ENCODE assay signal across 1 cellular context in the genomic region with DNA sequence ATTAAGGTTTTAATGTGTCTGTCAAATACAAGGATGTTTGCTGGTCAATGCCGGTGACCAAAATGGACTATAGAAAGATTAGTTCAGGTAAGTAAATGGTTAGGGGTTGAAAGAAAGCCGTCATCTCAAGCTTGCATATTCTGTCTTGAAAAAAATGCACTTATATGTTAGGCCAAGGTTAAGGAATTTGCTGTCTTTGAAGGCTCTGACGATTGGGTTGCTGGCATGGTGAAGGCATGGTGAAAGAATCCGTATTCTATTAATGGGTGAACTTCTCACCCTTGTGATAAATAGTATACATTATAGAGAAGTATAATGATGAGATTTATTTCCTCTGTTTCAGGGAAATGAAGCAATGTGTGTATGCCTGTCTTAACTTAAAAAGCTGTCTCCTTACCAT.
TF ChIP-seq lines count a peak whose summit lies in the region.

No MANE protein-coding gene starts in this region.

TF ChIP-seq in GM23338, 12 proteins besides CTCF, POLR2A, EP300 and RAD21:
- no peak for TF ChIP-seq ETS1 (IDR thresholded peaks at IDR 0.05)
- no peak for TF ChIP-seq POLR2AphosphoS5 (IDR thresholded peaks at IDR 0.05; ENCODE audit: low read depth)
- TF ChIP-seq EZH2phosphoT487 (IDR thresholded peaks at IDR 0.05; ENCODE audit: unreplicated experiment), result no peak
- TF ChIP-seq JUNB (IDR thresholded peaks at IDR 0.05; ENCODE audit: unreplicated experiment), result no peak
- no peak for TF ChIP-seq ZNF331 (CRISPR knock-in tag; IDR thresholded peaks at IDR 0.05; ENCODE audit: low read depth)
- no peak for TF ChIP-seq EZH2 (IDR thresholded peaks at IDR 0.05; ENCODE audit: low read depth, unreplicated experiment)
- TF ChIP-seq, protein P1, sequence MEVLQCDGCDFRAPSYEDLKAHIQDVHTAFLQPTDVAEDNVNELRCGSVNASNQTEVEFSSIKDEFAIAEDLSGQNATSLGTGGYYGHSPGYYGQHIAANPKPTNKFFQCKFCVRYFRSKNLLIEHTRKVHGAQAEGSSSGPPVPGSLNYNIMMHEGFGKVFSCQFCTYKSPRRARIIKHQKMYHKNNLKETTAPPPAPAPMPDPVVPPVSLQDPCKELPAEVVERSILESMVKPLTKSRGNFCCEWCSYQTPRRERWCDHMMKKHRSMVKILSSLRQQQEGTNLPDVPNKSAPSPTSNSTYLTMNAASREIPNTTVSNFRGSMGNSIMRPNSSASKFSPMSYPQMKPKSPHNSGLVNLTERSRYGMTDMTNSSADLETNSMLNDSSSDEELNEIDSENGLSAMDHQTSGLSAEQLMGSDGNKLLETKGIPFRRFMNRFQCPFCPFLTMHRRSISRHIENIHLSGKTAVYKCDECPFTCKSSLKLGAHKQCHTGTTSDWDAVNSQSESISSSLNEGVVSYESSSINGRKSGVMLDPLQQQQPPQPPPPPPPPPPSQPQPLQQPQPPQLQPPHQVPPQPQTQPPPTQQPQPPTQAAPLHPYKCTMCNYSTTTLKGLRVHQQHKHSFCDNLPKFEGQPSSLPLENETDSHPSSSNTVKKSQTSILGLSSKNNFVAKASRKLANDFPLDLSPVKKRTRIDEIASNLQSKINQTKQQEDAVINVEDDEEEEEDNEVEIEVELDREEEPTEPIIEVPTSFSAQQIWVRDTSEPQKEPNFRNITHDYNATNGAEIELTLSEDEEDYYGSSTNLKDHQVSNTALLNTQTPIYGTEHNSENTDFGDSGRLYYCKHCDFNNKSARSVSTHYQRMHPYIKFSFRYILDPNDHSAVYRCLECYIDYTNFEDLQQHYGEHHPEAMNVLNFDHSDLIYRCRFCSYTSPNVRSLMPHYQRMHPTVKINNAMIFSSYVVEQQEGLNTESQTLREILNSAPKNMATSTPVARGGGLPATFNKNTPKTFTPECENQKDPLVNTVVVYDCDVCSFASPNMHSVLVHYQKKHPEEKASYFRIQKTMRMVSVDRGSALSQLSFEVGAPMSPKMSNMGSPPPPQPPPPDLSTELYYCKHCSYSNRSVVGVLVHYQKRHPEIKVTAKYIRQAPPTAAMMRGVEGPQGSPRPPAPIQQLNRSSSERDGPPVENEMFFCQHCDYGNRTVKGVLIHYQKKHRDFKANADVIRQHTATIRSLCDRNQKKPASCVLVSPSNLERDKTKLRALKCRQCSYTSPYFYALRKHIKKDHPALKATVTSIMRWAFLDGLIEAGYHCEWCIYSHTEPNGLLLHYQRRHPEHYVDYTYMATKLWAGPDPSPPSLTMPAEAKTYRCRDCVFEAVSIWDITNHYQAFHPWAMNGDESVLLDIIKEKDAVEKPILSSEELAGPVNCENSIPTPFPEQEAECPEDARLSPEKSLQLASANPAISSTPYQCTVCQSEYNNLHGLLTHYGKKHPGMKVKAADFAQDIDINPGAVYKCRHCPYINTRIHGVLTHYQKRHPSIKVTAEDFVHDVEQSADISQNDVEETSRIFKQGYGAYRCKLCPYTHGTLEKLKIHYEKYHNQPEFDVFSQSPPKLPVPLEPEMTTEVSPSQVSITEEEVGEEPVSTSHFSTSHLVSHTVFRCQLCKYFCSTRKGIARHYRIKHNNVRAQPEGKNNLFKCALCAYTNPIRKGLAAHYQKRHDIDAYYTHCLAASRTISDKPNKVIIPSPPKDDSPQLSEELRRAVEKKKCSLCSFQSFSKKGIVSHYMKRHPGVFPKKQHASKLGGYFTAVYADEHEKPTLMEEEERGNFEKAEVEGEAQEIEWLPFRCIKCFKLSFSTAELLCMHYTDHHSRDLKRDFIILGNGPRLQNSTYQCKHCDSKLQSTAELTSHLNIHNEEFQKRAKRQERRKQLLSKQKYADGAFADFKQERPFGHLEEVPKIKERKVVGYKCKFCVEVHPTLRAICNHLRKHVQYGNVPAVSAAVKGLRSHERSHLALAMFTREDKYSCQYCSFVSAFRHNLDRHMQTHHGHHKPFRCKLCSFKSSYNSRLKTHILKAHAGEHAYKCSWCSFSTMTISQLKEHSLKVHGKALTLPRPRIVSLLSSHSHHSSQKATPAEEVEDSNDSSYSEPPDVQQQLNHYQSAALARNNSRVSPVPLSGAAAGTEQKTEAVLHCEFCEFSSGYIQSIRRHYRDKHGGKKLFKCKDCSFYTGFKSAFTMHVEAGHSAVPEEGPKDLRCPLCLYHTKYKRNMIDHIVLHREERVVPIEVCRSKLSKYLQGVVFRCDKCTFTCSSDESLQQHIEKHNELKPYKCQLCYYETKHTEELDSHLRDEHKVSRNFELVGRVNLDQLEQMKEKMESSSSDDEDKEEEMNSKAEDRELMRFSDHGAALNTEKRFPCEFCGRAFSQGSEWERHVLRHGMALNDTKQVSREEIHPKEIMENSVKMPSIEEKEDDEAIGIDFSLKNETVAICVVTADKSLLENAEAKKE (CRISPR knock-in tag; IDR thresholded peaks at IDR 0.05), result no peak
